In genomic region chr11:133425992-133426391, GRCh38 we compare ENCODE assay signal across 8 cellular contexts.
"Had no signal": no experiment of that assay in that cellular context is flagged by ENCODE, and none has a peak within 500 bp of the region (broad histone marks: within the 10 kb centered on the region; RNA-seq: fewer than 3 reads in every experiment).

No MANE protein-coding gene starts in this region.

- H3K4me3 ChIP-seq: GM23248, HAP-1 had no signal

- H3K9ac ChIP-seq: GM23248 had no signal

- DNase-seq: GM23248, GOT3, H7, H9, HCEC 1CT, HFFc6 had no signal

- H2AFZ ChIP-seq: GM23248 had no signal

- ATAC-seq: HCT116 had no signal

- H3K4me1 ChIP-seq: HAP-1 had no signal

- H3K27ac Mint-ChIP-seq: HFFc6 had no signal

- H3K4me3 Mint-ChIP-seq: H9, HFFc6 had no signal

- H3K9me3 Mint-ChIP-seq: H9 had no signal

- H3K9me3 ChIP-seq: HAP-1 had no signal

- H3K27ac ChIP-seq: GM23248 had no signal

- H3K36me3 ChIP-seq: HAP-1 had no signal
